In genomic region chrX:21728276-21728968, GRCh38 we compare ENCODE assay signal across 19 cellular contexts. TPM values are rescaled to one million over a fixed set of nuclear protein-coding genes. Genes with fewer than 3 reads are reported as not detected.
DNase-seq lines count a peak whose midpoint lies in the region; ATAC-seq, FAIRE-seq and TF ChIP-seq lines count a peak whose summit lies in the region.
"Had no signal": no experiment of that assay in that cellular context is flagged by ENCODE, and none has a peak within 500 bp of the region (broad histone marks: within the 10 kb centered on the region; RNA-seq: fewer than 3 reads in every experiment).

No MANE protein-coding gene starts in this region.

- peak overlapping the region; percentile 30 for H3K27ac ChIP-seq in HepG2 (ENCODE audit: extremely low read length, insufficient read depth, low read length)
- H3K27ac ChIP-seq in right lobe of liver = no peak overlapping the region
- H3K27ac ChIP-seq in neural progenitor cell = no peak overlapping the region
- no peak overlapping the region for H3K27ac ChIP-seq in CD4-positive, alpha-beta T cell (ENCODE audit: low read depth, low read length)
- H3K27ac ChIP-seq: Peyer's patch had no signal

- H3K9ac ChIP-seq in HepG2 (ENCODE audit: insufficient read depth, low read depth, low read length) (no peak overlapping the region), neural progenitor cell (no peak overlapping the region)

- TF ChIP-seq POLR2A in HepG2 (IDR thresholded peaks at IDR 0.05; ENCODE audit: insufficient read depth in 1 of 2, low read depth in 2 of 2, low read length in 2 of 2) (no peak), right lobe of liver (IDR thresholded peaks at IDR 0.05) (no peak)

- H3K27ac Mint-ChIP-seq in neural progenitor cell = no peak overlapping the region
- no peak overlapping the region for H3K27ac Mint-ChIP-seq in CD4-positive, alpha-beta T cell
- H3K27ac Mint-ChIP-seq: H9 had no signal

- H3K4me3 Mint-ChIP-seq in neural progenitor cell = peak overlapping the region; percentile 72
- no peak overlapping the region for H3K4me3 Mint-ChIP-seq in CD4-positive, alpha-beta T cell
- H3K4me3 Mint-ChIP-seq: H9 had no signal

- no peak for TF ChIP-seq CTCF in HepG2 (CRISPR knock-in tag; IDR thresholded peaks at IDR 0.05)
- TF ChIP-seq CTCF in right lobe of liver (IDR thresholded peaks at IDR 0.05) = no peak
- TF ChIP-seq CTCF in neural progenitor cell (IDR thresholded peaks at IDR 0.05) = no peak
- no peak for TF ChIP-seq CTCF in CD4-positive, alpha-beta T cell (IDR thresholded peaks at IDR 0.05)

- H2AFZ ChIP-seq in HepG2 (ENCODE audit: low read length) (no peak overlapping the region), neural progenitor cell (replicated peaks) (no peak overlapping the region)

- CTCF ChIA-PET in HepG2 (lab: Yijun Ruan, JAX; ENCODE audit: low intra/inter-chr PET ratio, low total read pairs) = no interaction called here
- CTCF ChIA-PET in CD4-positive, alpha-beta T cell (lab: Charles Lee) = no interaction called here

- no peak for TF ChIP-seq RAD21 in HepG2 (CRISPR knock-in tag; IDR thresholded peaks at IDR 0.05)

- intact Hi-C loops in HepG2 (cut with micrococcal nuclease; ENCODE audit: unreplicated experiment) (loop anchor here (5.0 to 10.0 kb wide), 3 partner anchors 216 to 1194 kb away; partner anchors contain the start of gene SMS), right lobe of liver (cut with DNase I) (no loop called here)
- intact Hi-C loops in CD4-positive, alpha-beta T cell (cut with DNase I, micrococcal nuclease) = no loop called here

- H3K36me3 Mint-ChIP-seq in neural progenitor cell = no peaks in the 10 kb centered on the region
- no peaks in the 10 kb centered on the region for H3K36me3 Mint-ChIP-seq in CD4-positive, alpha-beta T cell (ENCODE audit: low read depth)

- no peak for TF ChIP-seq EP300 in HepG2 (IDR thresholded peaks at IDR 0.05; ENCODE audit: low read depth in 2 of 2, low read length in 2 of 2)
- TF ChIP-seq EP300 in HepG2 (CRISPR knock-in tag; IDR thresholded peaks at IDR 0.05; ENCODE audit: borderline replicate concordance) = no peak

- H3K4me3 ChIP-seq in HepG2 (replicated peaks in 1 of 3; ENCODE audit: insufficient read depth in 1 of 3, low read depth in 2 of 3, low read length in 3 of 3) (peak overlapping the region in 1 of 3 experiments; percentile 37; a peak in 1 of 6 replicates), right lobe of liver (no peak overlapping the region), neural progenitor cell (no peak overlapping the region)
- H3K4me3 ChIP-seq: Peyer's patch had no signal

- H3K36me3 ChIP-seq in HepG2 (replicated peaks in 1 of 2; ENCODE audit: control insufficient read depth in 1 of 2, insufficient read depth in 2 of 2, low read length in 2 of 2) = no peaks in the 10 kb centered on the region
- H3K36me3 ChIP-seq in right lobe of liver = no peaks in the 10 kb centered on the region
- H3K36me3 ChIP-seq in neural progenitor cell = no peaks in the 10 kb centered on the region
- H3K36me3 ChIP-seq: BE2C, Peyer's patch had no signal

- H3K27me3 Mint-ChIP-seq in neural progenitor cell (ENCODE audit: insufficient read depth, low read depth) = no peaks in the 10 kb centered on the region
- peaks cover 9% of the 10 kb centered on the region for H3K27me3 Mint-ChIP-seq in CD4-positive, alpha-beta T cell

- H3K27me3 ChIP-seq in HepG2 (ENCODE audit: control insufficient read depth in 1 of 2, insufficient read depth in 2 of 2, low read length in 2 of 2) (no peaks in the 10 kb centered on the region), right lobe of liver (no peaks in the 10 kb centered on the region), neural progenitor cell (no peaks in the 10 kb centered on the region)
- no peaks in the 10 kb centered on the region for H3K27me3 ChIP-seq in CD4-positive, alpha-beta T cell (ENCODE audit: control insufficient read depth, insufficient read depth, low read length)
- H3K27me3 ChIP-seq: BE2C, Peyer's patch had no signal

- no TSS peak for BruUV-seq in HepG2 (replicated peaks; lab: Mats Ljungman, UMichigan)

- peak overlapping the region; percentile 60 for H3K4me2 ChIP-seq in HepG2 (ENCODE audit: low read depth, low read length)
- no peak overlapping the region for H3K4me2 ChIP-seq in neural progenitor cell

- H3F3A ChIP-seq in neural progenitor cell (ENCODE audit: low read depth) = no peaks in the 10 kb centered on the region

- H3K4me1 Mint-ChIP-seq in neural progenitor cell = peaks cover 27% of the 10 kb centered on the region
- H3K4me1 Mint-ChIP-seq in CD4-positive, alpha-beta T cell (ENCODE audit: low read depth) = no peaks in the 10 kb centered on the region

- 14% methylated on average over 3 of the region's 3 CpGs for WGBS in HepG2 (ENCODE audit: low lambda C conversion rate)
- 59% methylated on average over 3 of the region's 3 CpGs for WGBS in right lobe of liver (ENCODE audit: insufficient coverage, low coverage, low lambda C conversion rate, missing lambda C conversion rate)

- FAIRE-seq in HepG2 (lab: Jason Lieb, UNC) = no peak
- FAIRE-seq: A204.1 had no signal

- H3K4me1 ChIP-seq in HepG2 (ENCODE audit: insufficient read depth, low read length) (peaks cover 46% of the 10 kb centered on the region), right lobe of liver (no peaks in the 10 kb centered on the region), neural progenitor cell (no peaks in the 10 kb centered on the region)
- H3K4me1 ChIP-seq: Peyer's patch had no signal

- H3K9me3 ChIP-seq in HepG2 (ENCODE audit: low read length) = no peaks in the 10 kb centered on the region
- no peaks in the 10 kb centered on the region for H3K9me3 ChIP-seq in right lobe of liver
- no peaks in the 10 kb centered on the region for H3K9me3 ChIP-seq in neural progenitor cell (ENCODE audit: low read depth)
- H3K9me3 ChIP-seq in CD4-positive, alpha-beta T cell (ENCODE audit: control insufficient read depth, low read length) = no peaks in the 10 kb centered on the region
- H3K9me3 ChIP-seq: BE2C, Peyer's patch had no signal

- H3K9me3 Mint-ChIP-seq in neural progenitor cell = no peaks in the 10 kb centered on the region
- H3K9me3 Mint-ChIP-seq in CD4-positive, alpha-beta T cell = no peaks in the 10 kb centered on the region

- no peak for DNase-seq in HepG2 (ENCODE audit: low spot score)
- DNase-seq in right lobe of liver = no peak
- DNase-seq in amniotic epithelial cell (ENCODE audit: low read depth) = peak; percentile 45
- DNase-seq in neural progenitor cell (ENCODE audit: low spot score) = no peak
- no peak for DNase-seq in CD4-positive, alpha-beta T cell
- DNase-seq in activated CD4-positive, alpha-beta T cell treated with anti-CD3 and anti-CD28 coated beads, Interleukin-2, amount 50 U/mL, for 1 hour = no peak
- DNase-seq in stimulated activated CD4-positive, alpha-beta T cell treated with anti-CD3 and anti-CD28 coated beads, Interleukin-12 subunit alpha, Interleukin-12 subunit beta, amount 100 ng/mL, for 4 hours = no peak
- DNase-seq: DMS79, H9, KBM-7, NCI-H1092, NCI-H1436 treated with DMSO at 0.1 percent for 48 hours, NCI-H2081 treated with DMSO at 0.1 percent for 48 hours, NCI-H2227 treated with DMSO at 0.1 percent for 48 hours, NCI-H510A, Peyer's patch had no signal

- in situ Hi-C loops in HepG2 (cut with HindIII; ENCODE audit: extremely low pct_ligation_motif_present, low pct_unique_long_range_greater_than_20kb) = loop anchor here (25.0 kb wide), 1 partner anchor 1191 kb away; no protein-coding TSS in a partner anchor

- ATAC-seq in HepG2 (peak; percentile 62), right lobe of liver (no peak), GM19467 (IDR thresholded peaks at IDR 0.05; ENCODE audit: unreplicated experiment) (no peak)
- ATAC-seq in CD4-positive, alpha-beta T cell (ENCODE audit: poor library complexity) = no peak

- no peaks in the 10 kb centered on the region for H4K20me1 ChIP-seq in HepG2 (ENCODE audit: insufficient read depth, low read length)
- H4K20me1 ChIP-seq in neural progenitor cell (ENCODE audit: low read depth) = no peaks in the 10 kb centered on the region

- POLR2A ChIA-PET in HepG2 (lab: Yijun Ruan, JAX) = interaction anchor here (0.9 kb wide), 1 partner anchor 42 kb away, joined by 4 read pairs; no protein-coding TSS in a partner anchor
- POLR2A ChIA-PET in CD4-positive, alpha-beta T cell (lab: Charles Lee) = no interaction called here

- no peaks in the 10 kb centered on the region for H3K79me2 ChIP-seq in HepG2 (ENCODE audit: insufficient read depth, low read length)
- no peaks in the 10 kb centered on the region for H3K79me2 ChIP-seq in neural progenitor cell (ENCODE audit: low read depth)

TF ChIP-seq in HepG2, 621 proteins besides CTCF, POLR2A, EP300 and RAD21 (continues in another document):
- no peak for TF ChIP-seq SETDB1 (CRISPR knock-in tag; IDR thresholded peaks at IDR 0.05; ENCODE audit: borderline replicate concordance)

RNA-seq across cellular contexts. Expression of gene SMPX, which starts 29.5 kb away (rescaled TPM):
- total RNA-seq in HepG2 (2016; rRNA removed; fragmentation: Illumina TruSeq; extraction: Trizol) (0.67 and 1.8 TPM in 2 replicates), right lobe of liver (1 to 10 TPM in 1 of 6 experiments, under 1 TPM in 4, not detected in 1; 0.32 to 1.1 (median 0.56) TPM), neural progenitor cell (ENCODE audit: low replicate concordance) (not detected in 2 replicates)
- total RNA-seq in HepG2 (2016; cell fraction: cytosol; rRNA removed; fragmentation: Illumina TruSeq; extraction: Trizol; ENCODE audit: low read depth) = 0.44 and 0.61 TPM in 2 replicates
- 1.2 and 1.8 TPM in 2 replicates for total RNA-seq in HepG2 (2016; cell fraction: insoluble cytoplasmic fraction; rRNA removed; fragmentation: Illumina TruSeq; extraction: Trizol)
- total RNA-seq in HepG2 (2016; cell fraction: membrane; rRNA removed; fragmentation: Illumina TruSeq; extraction: Trizol) = 0.48 and 0.71 TPM in 2 replicates
- total RNA-seq in HepG2 (2016; cell fraction: nucleus; rRNA removed; fragmentation: Illumina TruSeq; extraction: Trizol) = 3.1 and 5.3 TPM in 2 replicates
- 0.91 and 0.95 TPM in 2 replicates for polyA plus RNA-seq in HepG2 (2011; rRNA removed)
- 0.16 and 0.23 TPM in 2 replicates for polyA plus RNA-seq in HepG2 (2011; cell fraction: cytosol; rRNA removed)
- 2.5 and 2.9 TPM in 2 replicates for polyA plus RNA-seq in HepG2 (2011; cell fraction: nucleus; rRNA removed)
- polyA plus RNA-seq in HepG2 (2012) = 0.52 and 2.3 TPM in 2 replicates
- polyA plus RNA-seq in HepG2 (2016; cell fraction: cytosol; fragmentation: Illumina TruSeq; extraction: Trizol; ENCODE audit: low read depth) = 0.40 and 0.52 TPM in 2 replicates
- 0.56 and 1.7 TPM in 2 replicates for polyA plus RNA-seq in HepG2 (2016; cell fraction: insoluble cytoplasmic fraction; fragmentation: Illumina TruSeq; extraction: Trizol; ENCODE audit: low read depth)
- 0.56 and 0.82 TPM in 2 replicates for polyA plus RNA-seq in HepG2 (2016; cell fraction: membrane; fragmentation: Illumina TruSeq; extraction: Trizol; ENCODE audit: low read depth)
- polyA plus RNA-seq in HepG2 (2016; cell fraction: nucleus; fragmentation: Illumina TruSeq; extraction: Trizol; ENCODE audit: insufficient read depth, low read depth) = 12.4 and 13.9 TPM in 2 replicates
- not detected in 2 replicates for polyA minus RNA-seq in HepG2 (2011; rRNA and poly(A)+ RNA removed; ENCODE audit: low replicate concordance)
- not detected in 2 replicates for polyA minus RNA-seq in HepG2 (2011; cell fraction: cytosol; rRNA and poly(A)+ RNA removed)
- polyA minus RNA-seq in HepG2 (2011; cell fraction: nucleus; rRNA and poly(A)+ RNA removed) = 0.64 and 2.0 TPM in 2 replicates
- total RNA-seq in CD4-positive, alpha-beta T cell = not detected
- total RNA-seq: H9, Peyer's patch had no signal
